ENCODE assay signal across 1 cellular context in the genomic region with DNA sequence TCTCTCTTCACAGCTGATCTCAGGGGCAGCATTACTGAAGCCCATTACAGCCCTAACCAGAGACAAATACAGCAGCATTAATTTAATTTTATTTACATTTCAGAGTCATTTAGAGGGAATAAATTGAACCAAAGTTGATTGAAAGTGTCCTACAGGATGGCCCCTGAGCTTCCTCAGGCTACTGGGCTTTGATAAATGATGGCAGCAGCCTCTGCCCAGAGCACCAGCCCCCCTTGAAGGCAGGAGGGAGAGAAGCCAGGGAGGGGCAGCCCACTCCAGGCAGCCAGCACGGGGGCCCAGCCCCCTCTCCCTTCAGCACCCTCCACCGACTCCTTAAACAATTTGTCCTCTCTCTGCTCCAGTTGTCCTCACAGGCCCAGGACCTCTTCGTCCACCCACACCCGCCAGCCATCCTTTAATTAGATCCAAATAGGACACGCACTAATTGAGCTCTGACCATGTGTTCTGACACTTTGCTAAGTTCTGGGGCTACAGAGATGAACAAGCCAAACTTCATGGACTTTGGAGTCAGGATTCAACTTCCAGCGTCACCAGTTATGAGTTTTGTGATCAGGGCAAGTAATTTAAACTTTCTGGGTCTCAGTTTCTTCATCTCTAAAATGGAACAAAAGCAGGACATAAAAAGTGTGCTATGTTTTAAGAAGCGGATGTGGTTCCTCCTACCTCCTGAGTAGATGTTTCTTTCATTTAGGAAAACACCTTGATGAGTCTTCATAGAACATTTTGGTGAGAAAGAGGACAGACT.
TF ChIP-seq lines count a peak whose summit lies in the region.

No MANE protein-coding gene starts in this region.

TF ChIP-seq in HepG2, 621 proteins besides CTCF, POLR2A, EP300 and RAD21 (continued from another document):
- TF ChIP-seq ATF2 (CRISPR knock-in tag; IDR thresholded peaks at IDR 0.05), result no peak
- TF ChIP-seq CHD4 (IDR thresholded peaks at IDR 0.05; ENCODE audit: borderline replicate concordance, low read length), result 0 out of 2 replicates have a peak, but pooled peaks have one; percentile 51
- TF ChIP-seq NBN (conservative IDR thresholded peaks at IDR 0.05), result no peak
